Comparison of ENCODE assay signal across 12 cellular contexts in genomic region chr11:7538023-7538422, GRCh38. TPM values are rescaled to one million over a fixed set of nuclear protein-coding genes. Genes with fewer than 3 reads are reported as not detected.
A peak's percentile ranks its signal among the peaks of the same experiment; 100 is the strongest.
DNase-seq lines count a peak whose midpoint lies in the region; ATAC-seq lines count a peak whose summit lies in the region.
"Had no signal": no experiment of that assay in that cellular context is flagged by ENCODE, and none has a peak within 500 bp of the region (broad histone marks: within the 10 kb centered on the region; RNA-seq: fewer than 3 reads in every experiment).

No MANE protein-coding gene starts in this region.

- H3K36me3 Mint-ChIP-seq in activated CD4-positive, alpha-beta T cell treated with anti-CD3 and anti-CD28 coated beads for 36 hours (ENCODE audit: low read depth): no peaks in the 10 kb centered on the region
- peaks cover 20% of the 10 kb centered on the region for H3K36me3 Mint-ChIP-seq in activated naive CD4-positive, alpha-beta T cell treated with anti-CD3 and anti-CD28 coated beads, Interleukin-2, amount 10 ng/mL, durations not matched to agents 7 days and 5 days

- DNase-seq in activated CD4-positive, alpha-beta T cell treated with anti-CD3 and anti-CD28 coated beads for 36 hours: peak; percentile 54
- no peak for DNase-seq in activated CD4-positive, alpha-beta T cell treated with anti-CD3 and anti-CD28 coated beads for 4 hours
- DNase-seq in activated naive CD4-positive, alpha-beta T cell treated with anti-CD3 and anti-CD28 coated beads, Interleukin-2, amount 10 ng/mL, durations not matched to agents 7 days and 5 days: peak; percentile 57
- DNase-seq in right cardiac atrium: peak in 2 of 3 donors; percentile 51 to 73
- DNase-seq in stimulated activated naive CD8-positive, alpha-beta T cell treated with anti-CD3 and anti-CD28 coated beads, Interleukin-15, amount 100 ng/mL, for 72 hours: peak in 1 of 2 donors; percentile 45
- no peak for DNase-seq in NCI-H510A (lab: John Stamatoyannopoulos, UW)
- DNase-seq: 8988T; DND-41; effector CD4-positive, alpha-beta T cell; NCI-H748 treated with DMSO at 0.1 percent for 48 hours had no signal

- no peaks in the 10 kb centered on the region for H3K9me3 ChIP-seq in right cardiac atrium (ENCODE audit: control insufficient read depth, low read length)

- intact Hi-C loops in activated CD4-positive, alpha-beta T cell treated with anti-CD3 and anti-CD28 coated beads for 36 hours (cut with DNase I, micrococcal nuclease): no loop called here
- intact Hi-C loops in right cardiac atrium (cut with DNase I): no loop called here

- WGBS in right cardiac atrium: 59% methylated on average over 8 of the region's 8 CpGs

- no peaks in the 10 kb centered on the region for H3K27me3 ChIP-seq in right cardiac atrium (ENCODE audit: control insufficient read depth, insufficient read depth)

- POLR2A ChIA-PET in activated CD4-positive, alpha-beta T cell treated with anti-CD3 and anti-CD28 coated beads for 36 hours (lab: Charles Lee): no interaction called here

- H3K4me3 Mint-ChIP-seq in activated CD4-positive, alpha-beta T cell treated with anti-CD3 and anti-CD28 coated beads for 36 hours: no peak overlapping the region
- H3K4me3 Mint-ChIP-seq in activated naive CD4-positive, alpha-beta T cell treated with anti-CD3 and anti-CD28 coated beads, Interleukin-2, amount 10 ng/mL, durations not matched to agents 7 days and 5 days: peak overlapping the region; percentile 63
- peak overlapping the region in 1 of 2 donors; percentile 56 for H3K4me3 Mint-ChIP-seq in stimulated activated naive CD8-positive, alpha-beta T cell treated with anti-CD3 and anti-CD28 coated beads, Interleukin-15, amount 100 ng/mL, for 72 hours

- H3K27me3 Mint-ChIP-seq in activated CD4-positive, alpha-beta T cell treated with anti-CD3 and anti-CD28 coated beads for 36 hours: no peaks in the 10 kb centered on the region
- H3K27me3 Mint-ChIP-seq in activated naive CD4-positive, alpha-beta T cell treated with anti-CD3 and anti-CD28 coated beads, Interleukin-2, amount 10 ng/mL, durations not matched to agents 7 days and 5 days: peaks cover 40% of the 10 kb centered on the region
- peaks cover 7% of the 10 kb centered on the region for H3K27me3 Mint-ChIP-seq in stimulated activated naive CD8-positive, alpha-beta T cell treated with anti-CD3 and anti-CD28 coated beads, Interleukin-15, amount 100 ng/mL, for 72 hours

- ATAC-seq in activated CD4-positive, alpha-beta T cell treated with anti-CD3 and anti-CD28 coated beads for 36 hours: peak; percentile 88
- ATAC-seq in right cardiac atrium (peak; percentile 49 to 82), GM21381 (IDR thresholded peaks at IDR 0.05; ENCODE audit: unreplicated experiment) (no peak), GM18858 (IDR thresholded peaks at IDR 0.05; ENCODE audit: unreplicated experiment) (no peak)
- peak; percentile 84 for ATAC-seq in stimulated activated naive CD8-positive, alpha-beta T cell treated with anti-CD3 and anti-CD28 coated beads, Interleukin-15, amount 100 ng/mL, for 72 hours

- H3K27ac ChIP-seq in right cardiac atrium (ENCODE audit: low read length): no peak overlapping the region

- H3K27ac Mint-ChIP-seq in activated CD4-positive, alpha-beta T cell treated with anti-CD3 and anti-CD28 coated beads for 36 hours: peak overlapping the region; percentile 30
- H3K27ac Mint-ChIP-seq in activated naive CD4-positive, alpha-beta T cell treated with anti-CD3 and anti-CD28 coated beads, Interleukin-2, amount 10 ng/mL, durations not matched to agents 7 days and 5 days: peak overlapping the region; percentile 77
- H3K27ac Mint-ChIP-seq in stimulated activated naive CD8-positive, alpha-beta T cell treated with anti-CD3 and anti-CD28 coated beads, Interleukin-15, amount 100 ng/mL, for 72 hours: no peak overlapping the region

- H3K4me1 Mint-ChIP-seq in activated CD4-positive, alpha-beta T cell treated with anti-CD3 and anti-CD28 coated beads for 36 hours: peaks cover 60% of the 10 kb centered on the region
- peaks cover 69% of the 10 kb centered on the region for H3K4me1 Mint-ChIP-seq in activated naive CD4-positive, alpha-beta T cell treated with anti-CD3 and anti-CD28 coated beads, Interleukin-2, amount 10 ng/mL, durations not matched to agents 7 days and 5 days
- peaks cover 39% of the 10 kb centered on the region for H3K4me1 Mint-ChIP-seq in stimulated activated naive CD8-positive, alpha-beta T cell treated with anti-CD3 and anti-CD28 coated beads, Interleukin-15, amount 100 ng/mL, for 72 hours

- H3K4me1 ChIP-seq in right cardiac atrium (ENCODE audit: control insufficient read depth, insufficient read depth, low read length): peaks cover 1% of the 10 kb centered on the region

- CTCF ChIA-PET in activated CD4-positive, alpha-beta T cell treated with anti-CD3 and anti-CD28 coated beads for 36 hours (lab: Charles Lee): interaction anchor here (1.2 to 2.7 kb wide), 5 partner anchors 17 to 142 kb away, joined by 3 to 17 read pairs (median 4); partner anchors contain the start of gene CYB5R2
- CTCF ChIA-PET in activated naive CD4-positive, alpha-beta T cell treated with anti-CD3 and anti-CD28 coated beads, Interleukin-2, amount 10 ng/mL, durations not matched to agents 7 days and 5 days (lab: Charles Lee): interaction anchor here (0.9 to 3.3 kb wide), 6 partner anchors 10 to 127 kb away, joined by 3 to 14 read pairs (median 4); partner anchors contain the start of gene PPFIBP2

- H3K9me3 Mint-ChIP-seq in activated CD4-positive, alpha-beta T cell treated with anti-CD3 and anti-CD28 coated beads for 36 hours (ENCODE audit: low read depth): no peaks in the 10 kb centered on the region
- no peaks in the 10 kb centered on the region for H3K9me3 Mint-ChIP-seq in activated naive CD4-positive, alpha-beta T cell treated with anti-CD3 and anti-CD28 coated beads, Interleukin-2, amount 10 ng/mL, durations not matched to agents 7 days and 5 days
- no peaks in the 10 kb centered on the region for H3K9me3 Mint-ChIP-seq in stimulated activated naive CD8-positive, alpha-beta T cell treated with anti-CD3 and anti-CD28 coated beads, Interleukin-15, amount 100 ng/mL, for 72 hours

- H3K4me3 ChIP-seq in right cardiac atrium (ENCODE audit: low read length): no peak overlapping the region

RNA-seq across cellular contexts. Expression of gene PPFIBP2, which starts 24.2 kb away (rescaled TPM):
- 10 to 100 TPM in 1 of 2 experiments, 1 to 10 TPM in 1; 7.9 to 13.2 TPM for total RNA-seq in activated CD4-positive, alpha-beta T cell treated with anti-CD3 and anti-CD28 coated beads for 36 hours
- total RNA-seq in right cardiac atrium: 10 to 100 TPM; 13.7 to 45.3 (median 27.3) TPM
- polyA plus RNA-seq in right cardiac atrium: 16.6 TPM

RNA-seq across cellular contexts. Expression of gene OLFML1, which starts 52.7 kb away (rescaled TPM):
- not detected for total RNA-seq in activated CD4-positive, alpha-beta T cell treated with anti-CD3 and anti-CD28 coated beads for 36 hours
- total RNA-seq in right cardiac atrium: 10 to 100 TPM in 3 of 4 donors, 1 to 10 TPM in 1; 7.2 to 16.9 (median 13.6) TPM
- 6.9 TPM for polyA plus RNA-seq in right cardiac atrium

Comparison
In these comparisons a context has a peak if more than half of its experiments do, and no peak if none do; other contexts are left out.
1. DNase-seq: peak in activated CD4-positive, alpha-beta T cell treated with anti-CD3 and anti-CD28 coated beads for 36 hours (single experiment), activated naive CD4-positive, alpha-beta T cell treated with anti-CD3 and anti-CD28 coated beads, Interleukin-2, amount 10 ng/mL, durations not matched to agents 7 days and 5 days (single experiment) and right cardiac atrium (2 of 3); none in activated CD4-positive, alpha-beta T cell treated with anti-CD3 and anti-CD28 coated beads for 4 hours (0 of 2) and NCI-H510A (single experiment).
2. ATAC-seq: peak in activated CD4-positive, alpha-beta T cell treated with anti-CD3 and anti-CD28 coated beads for 36 hours (single experiment), right cardiac atrium (2 of 2) and stimulated activated naive CD8-positive, alpha-beta T cell treated with anti-CD3 and anti-CD28 coated beads, Interleukin-15, amount 100 ng/mL, for 72 hours (single experiment); none in GM21381 (single experiment) and GM18858 (single experiment).
3. H3K27ac Mint-ChIP-seq: peak in activated CD4-positive, alpha-beta T cell treated with anti-CD3 and anti-CD28 coated beads for 36 hours (single experiment) and activated naive CD4-positive, alpha-beta T cell treated with anti-CD3 and anti-CD28 coated beads, Interleukin-2, amount 10 ng/mL, durations not matched to agents 7 days and 5 days (single experiment); none in stimulated activated naive CD8-positive, alpha-beta T cell treated with anti-CD3 and anti-CD28 coated beads, Interleukin-15, amount 100 ng/mL, for 72 hours (0 of 2).
4. RNA of gene OLFML1, which starts 52.7 kb away (total RNA-seq): 7.2 to 16.9 TPM in right cardiac atrium; not detected in activated CD4-positive, alpha-beta T cell treated with anti-CD3 and anti-CD28 coated beads for 36 hours; every median in the first group is over 4 times any median in the second.